In genomic region chr4:96599752-96600151, GRCh38 we compare ENCODE assay signal across 23 cellular contexts.
DNase-seq lines count a peak whose midpoint lies in the region; FAIRE-seq and TF ChIP-seq lines count a peak whose summit lies in the region.
"Had no signal": no experiment of that assay in that cellular context is flagged by ENCODE, and none has a peak within 500 bp of the region (broad histone marks: within the 10 kb centered on the region; RNA-seq: fewer than 3 reads in every experiment).

No MANE protein-coding gene starts in this region.

- H2BK20ac ChIP-seq in H9 (ENCODE audit: low read depth, low read length, poor library complexity, severe bottlenecking) (no peak overlapping the region), H1 (ENCODE audit: low read length) (no peak overlapping the region)

- no peak overlapping the region for H3K18ac ChIP-seq in H9 (ENCODE audit: insufficient read length, low read depth, low read length)
- H3K18ac ChIP-seq in H1 (ENCODE audit: extremely low read depth, low read length) = no peak overlapping the region

- H3K27me3 ChIP-seq in H9 (ENCODE audit: insufficient read depth, low read length) = no peaks in the 10 kb centered on the region
- H3K27me3 ChIP-seq in H1 (replicated peaks in 1 of 4; ENCODE audit: control insufficient read depth in 3 of 4, extremely low read depth in 1 of 4, insufficient read depth in 3 of 4, low read length in 3 of 4) = no peaks in the 10 kb centered on the region
- no peaks in the 10 kb centered on the region for H3K27me3 ChIP-seq in spleen (replicated peaks in 1 of 7)
- H3K27me3 ChIP-seq: BE2C, Peyer's patch had no signal

- H3K9ac ChIP-seq in H9 (ENCODE audit: extremely low read depth, insufficient read length, low read length) = no peak overlapping the region
- no peak overlapping the region for H3K9ac ChIP-seq in H1 (replicated peaks in 1 of 4; ENCODE audit: extremely low read depth in 1 of 4, low read depth in 3 of 4, low read length in 3 of 4)
- H3K9ac ChIP-seq: SK-N-SH had no signal

- H3K56ac ChIP-seq in H9 (ENCODE audit: insufficient read length, low read depth, low read length) (no peak overlapping the region), H1 (replicated peaks; ENCODE audit: insufficient read length, low read depth, low read length) (no peak overlapping the region)

- no peak overlapping the region for H3K4ac ChIP-seq in H9 (ENCODE audit: low read depth, low read length)
- no peak overlapping the region for H3K4ac ChIP-seq in H1 (replicated peaks; ENCODE audit: insufficient read length, low read depth, low read length)

- H3K9me3 ChIP-seq in H9 (ENCODE audit: control insufficient read depth, low read depth, low read length) (no peaks in the 10 kb centered on the region), H1 (ENCODE audit: insufficient read depth in 2 of 2, low read depth in 1 of 2, low read length in 1 of 2) (no peaks in the 10 kb centered on the region), spleen (no peaks in the 10 kb centered on the region)
- H3K9me3 ChIP-seq: BE2C, Caco-2, Peyer's patch, SK-N-SH had no signal

- H3T11ph ChIP-seq in H9 (ENCODE audit: low read length) = no peak overlapping the region

- FAIRE-seq in H1 (lab: Jason Lieb, UNC) = no peak
- FAIRE-seq: GM12878, GM19239 had no signal

- H3K4me1 ChIP-seq in H9 (ENCODE audit: insufficient read depth, low read length) (no peaks in the 10 kb centered on the region), H1 (replicated peaks in 1 of 4; ENCODE audit: control insufficient read depth in 3 of 4, insufficient read depth in 4 of 4, low read length in 3 of 4) (peaks cover 0 to 2% (median 0%) of the 10 kb centered on the region in 4 experiments; a peak in 1 of 7 replicates), spleen (no peaks in the 10 kb centered on the region)
- H3K4me1 ChIP-seq: Caco-2, Peyer's patch had no signal

- H3K4me2 ChIP-seq in H9 (ENCODE audit: insufficient read depth, insufficient read length, low read length) (no peak overlapping the region), H1 (ENCODE audit: insufficient read depth in 1 of 2, low read depth in 2 of 2, low read length in 2 of 2) (no peak overlapping the region)
- H3K4me2 ChIP-seq: SK-N-SH had no signal

- DNase-seq in NCI-H345 (lab: John Stamatoyannopoulos, UW) (peak; percentile 17), NCI-H345 treated with DMSO at 0.1 percent for 48 hours (lab: John Stamatoyannopoulos, UW; ENCODE audit: unreplicated experiment) (no peak), H9 (no peak), H1 (ENCODE audit: low read depth in 1 of 2, low spot score in 2 of 2) (no peak), progenitor cell of endocrine pancreas (ENCODE audit: low spot score, unreplicated experiment) (no peak), spleen (no peak), GM19240 (ENCODE audit: insufficient read length, low spot score) (no peak)
- DNase-seq: BE2C; Caco-2; CD4-positive, CD25-positive, alpha-beta regulatory T cell; EL; GOT3; KG1; MV-4-11; NCI-H1417 treated with DMSO at 0.1 percent for 48 hours; NCI-H187 treated with DMSO at 0.1 percent for 48 hours; NCI-H526 treated with DMSO at 0.1 percent for 48 hours; NK-92 treated with Interleukin-12 subunit alpha and Interleukin-12 subunit beta, amount 100 ng/mL, for 24 hours; Peyer's patch; Right ventricle myocardium superior; SK-N-SH had no signal

- POLR2A ChIA-PET in H1 (lab: Charles Lee; ENCODE audit: partially characterized antibody) = interaction anchor here (0.6 kb wide), 1 partner anchor 793 kb away, joined by 3 read pairs; no protein-coding TSS in a partner anchor

- TF ChIP-seq CTCF in H9 (conservative IDR thresholded peaks at IDR 0.05) = no peak
- TF ChIP-seq CTCF in H1 (IDR thresholded peaks at IDR 0.05; ENCODE audit: control extremely low read depth in 1 of 3, insufficient read depth in 1 of 3, low read depth in 1 of 3, low read length in 3 of 3) = no peak
- no peak for TF ChIP-seq CTCF in progenitor cell of endocrine pancreas (IDR thresholded peaks at IDR 0.05; ENCODE audit: unreplicated experiment)
- no peak for TF ChIP-seq CTCF in spleen (IDR thresholded peaks at IDR 0.05 in 8 of 11, conservative IDR thresholded peaks at IDR 0.05 in 3 of 11)

- intact Hi-C loops in spleen (cut with DNase I; ENCODE audit: low total_unique reads) = no loop called here

- H3K4me1 Mint-ChIP-seq in H9 (peaks cover 16 to 18% of the 10 kb centered on the region in 2 experiments), progenitor cell of endocrine pancreas (ENCODE audit: low read depth) (peaks cover 29% of the 10 kb centered on the region)
- H3K4me1 Mint-ChIP-seq: CD4-positive, CD25-positive, alpha-beta regulatory T cell had no signal

- H3K79me1 ChIP-seq in H9 (ENCODE audit: insufficient read depth, low read depth, low read length, poor library complexity, severe bottlenecking) (no peaks in the 10 kb centered on the region), H1 (ENCODE audit: low read depth, low read length) (no peaks in the 10 kb centered on the region)

- H2BK15ac ChIP-seq in H9 (ENCODE audit: low read depth, low read length) (no peak overlapping the region), H1 (ENCODE audit: low read length) (no peak overlapping the region)

- H4K5ac ChIP-seq in H9 (ENCODE audit: insufficient read length, low read depth, low read length) (no peak overlapping the region), H1 (ENCODE audit: insufficient read length, low read depth, low read length) (no peak overlapping the region)

- H2BK12ac ChIP-seq in H9 (ENCODE audit: insufficient read length, low read depth, low read length) (no peak overlapping the region), H1 (ENCODE audit: low read depth, low read length) (no peak overlapping the region)

- H3K27ac Mint-ChIP-seq in H9 = peak overlapping the region in 2 of 3 experiments; percentile 13 to 62; a peak in 2 of 7 replicates
- H3K27ac Mint-ChIP-seq in progenitor cell of endocrine pancreas = peak overlapping the region; percentile 52

- H3K79me2 ChIP-seq in H9 (ENCODE audit: insufficient read depth, low read length) (no peaks in the 10 kb centered on the region), H1 (ENCODE audit: control insufficient read depth in 1 of 2, insufficient read depth in 2 of 2, low read length in 2 of 2) (no peaks in the 10 kb centered on the region)

- no peak overlapping the region for H3K14ac ChIP-seq in H9 (ENCODE audit: insufficient read depth, low read length)
- no peak overlapping the region for H3K14ac ChIP-seq in H1 (ENCODE audit: insufficient read length)

- H4K8ac ChIP-seq in H9 (replicated peaks; ENCODE audit: insufficient read length, low read depth, low read length) = no peak overlapping the region
- H4K8ac ChIP-seq in H1 (ENCODE audit: extremely low read depth, insufficient read depth, low read length) = no peak overlapping the region

- no peak overlapping the region for H2AFZ ChIP-seq in H9 (ENCODE audit: low read length)
- peak overlapping the region; percentile 46; the same call in 1 of the 2 replicates for H2AFZ ChIP-seq in H1 (ENCODE audit: low read length)

- TF ChIP-seq POLR2A in H1 (IDR thresholded peaks at IDR 0.05; ENCODE audit: control extremely low read depth in 1 of 2, low read depth in 2 of 2, low read length in 2 of 2) (no peak), spleen (IDR thresholded peaks at IDR 0.05) (no peak)

- TF ChIP-seq EP300 in H1 (IDR thresholded peaks at IDR 0.05; ENCODE audit: borderline replicate concordance in 1 of 2, low read depth in 2 of 2, low read length in 2 of 2) = no peak

- no peak for TF ChIP-seq RAD21 in H1 (IDR thresholded peaks at IDR 0.05 in 1 of 2, conservative IDR thresholded peaks at IDR 0.05 in 1 of 2; ENCODE audit: low read depth in 2 of 2, low read length in 2 of 2)

- WGBS in H9 (ENCODE audit: extremely low coverage, insufficient read length, low lambda C conversion rate) = no CpG with 5 or more reads among the region's 4 CpGs
- 73% methylated on average over 4 of the region's 4 CpGs; no CpG with 5 or more reads in 1 of the 2 experiments for WGBS in H1 (ENCODE audit: extremely low coverage in 1 of 2, insufficient coverage in 1 of 2, insufficient read length in 1 of 2, insufficient replicate concordance in 2 of 2, low coverage in 1 of 2, low lambda C conversion rate in 2 of 2, missing lambda C conversion rate in 1 of 2), 2 experiments
- 83 to 90% (median 86%) methylated on average over 4 of the region's 4 CpGs for WGBS in spleen, 5 donors

- H3K9me3 Mint-ChIP-seq in H9 = no peaks in the 10 kb centered on the region
- peaks cover 3% of the 10 kb centered on the region for H3K9me3 Mint-ChIP-seq in progenitor cell of endocrine pancreas (ENCODE audit: low read depth)

- no peak overlapping the region for H2AK5ac ChIP-seq in H9 (ENCODE audit: insufficient read length, low read length)
- H2AK5ac ChIP-seq in H1 (ENCODE audit: low read depth, low read length) = no peak overlapping the region

- CTCF ChIA-PET in H1 (lab: Charles Lee; ENCODE audit: partially characterized antibody) = no interaction called here

- H2BK120ac ChIP-seq in H9 (ENCODE audit: low read depth, low read length, poor library complexity, severe bottlenecking) = no peak overlapping the region
- H2BK120ac ChIP-seq in H1 (replicated peaks; ENCODE audit: low read depth, low read length) = no peak overlapping the region

- H3K23me2 ChIP-seq in H9 (ENCODE audit: insufficient read length, low read depth, low read length, poor library complexity, severe bottlenecking) (no peaks in the 10 kb centered on the region), H1 (ENCODE audit: low read depth, low read length) (no peaks in the 10 kb centered on the region)

- H3K36me3 Mint-ChIP-seq in H9 (ENCODE audit: insufficient read depth in 1 of 3, low read depth in 3 of 3) (no peaks in the 10 kb centered on the region), progenitor cell of endocrine pancreas (ENCODE audit: insufficient read depth) (peaks cover 2% of the 10 kb centered on the region)
- H3K36me3 Mint-ChIP-seq: CD4-positive, CD25-positive, alpha-beta regulatory T cell had no signal

- H2BK5ac ChIP-seq in H9 (ENCODE audit: insufficient read length, low read length) = no peak overlapping the region
- no peak overlapping the region for H2BK5ac ChIP-seq in H1 (ENCODE audit: low read depth, low read length)

- no peaks in the 10 kb centered on the region for H3K27me3 Mint-ChIP-seq in H9 (ENCODE audit: low read depth)
- no peaks in the 10 kb centered on the region for H3K27me3 Mint-ChIP-seq in progenitor cell of endocrine pancreas
- H3K27me3 Mint-ChIP-seq: CD4-positive, CD25-positive, alpha-beta regulatory T cell had no signal

- no peak overlapping the region for H3K27ac ChIP-seq in H9 (ENCODE audit: insufficient read length, low read depth, low read length)
- H3K27ac ChIP-seq in H1 (ENCODE audit: low read depth, low read length) = no peak overlapping the region
- no peak overlapping the region for H3K27ac ChIP-seq in spleen
- H3K27ac ChIP-seq: Peyer's patch had no signal

- H4K20me1 ChIP-seq in H9 (ENCODE audit: control insufficient read depth, insufficient read depth, insufficient read length) (no peaks in the 10 kb centered on the region), H1 (replicated peaks in 1 of 2; ENCODE audit: control insufficient read depth in 1 of 2, insufficient read depth in 2 of 2, low read length in 2 of 2) (no peaks in the 10 kb centered on the region)

- H3K4me3 Mint-ChIP-seq in H9 = peak overlapping the region in 1 of 2 experiments; percentile 55; a peak in 1 of 5 replicates
- H3K4me3 Mint-ChIP-seq in progenitor cell of endocrine pancreas (ENCODE audit: low read depth) = no peak overlapping the region
- H3K4me3 Mint-ChIP-seq: CD4-positive, CD25-positive, alpha-beta regulatory T cell had no signal

- H4K91ac ChIP-seq in H9 (ENCODE audit: insufficient read length, low read depth, low read length) (no peak overlapping the region), H1 (replicated peaks; ENCODE audit: insufficient read length, low read length) (no peak overlapping the region)

- no peak overlapping the region for H3K4me3 ChIP-seq in H1 (ENCODE audit: extremely low read depth in 1 of 4, insufficient read depth in 2 of 4, low read depth in 3 of 4, low read length in 4 of 4)
- no peak overlapping the region for H3K4me3 ChIP-seq in spleen
- H3K4me3 ChIP-seq: GM12878, Peyer's patch had no signal

- H3K36me3 ChIP-seq in H1 (ENCODE audit: control insufficient read depth in 2 of 4, insufficient read depth in 4 of 4, low read length in 3 of 4) (no peaks in the 10 kb centered on the region), spleen (no peaks in the 10 kb centered on the region)
- H3K36me3 ChIP-seq: BE2C, Peyer's patch had no signal

- H3K23ac ChIP-seq in H9 (ENCODE audit: insufficient read length, low read depth, low read length) (no peak overlapping the region), H1 (ENCODE audit: insufficient read length) (no peak overlapping the region)
